ENCODE assay signal across 22 cellular contexts in the genomic region with DNA sequence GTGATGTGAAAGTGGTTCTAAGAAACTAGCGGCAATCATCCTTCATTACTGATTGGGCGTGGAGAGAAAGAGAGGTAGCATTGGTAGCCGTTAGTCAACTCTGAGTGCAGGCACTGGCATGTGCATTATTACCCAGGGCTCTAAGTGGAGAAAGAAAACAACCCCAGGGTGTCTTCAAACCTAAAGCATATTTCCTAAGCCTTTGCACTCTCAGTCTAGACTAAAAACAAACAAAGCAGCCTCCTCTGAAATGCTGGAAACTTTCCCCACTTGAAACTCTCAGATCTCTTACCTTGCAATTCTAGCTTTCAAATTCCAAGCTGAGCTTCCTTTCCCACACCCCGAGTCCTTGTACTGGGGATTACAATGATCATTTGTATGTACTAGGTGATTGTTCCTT.
DNase-seq lines count a peak whose midpoint lies in the region; ATAC-seq and TF ChIP-seq lines count a peak whose summit lies in the region.
"Had no signal": no experiment of that assay in that cellular context is flagged by ENCODE, and none has a peak within 500 bp of the region (broad histone marks: within the 10 kb centered on the region; RNA-seq: fewer than 3 reads in every experiment).

No MANE protein-coding gene starts in this region.

- peak overlapping the region; percentile 97 for H2BK12ac ChIP-seq in trophoblast cell (ENCODE audit: low read length)

- peak overlapping the region; percentile 59 for H2BK120ac ChIP-seq in trophoblast cell (ENCODE audit: insufficient read depth, low read length, poor library complexity)

- H3K9me3 ChIP-seq in HEK293 (ENCODE audit: control insufficient read depth, insufficient read depth, low read depth, low read length): no peaks in the 10 kb centered on the region
- no peaks in the 10 kb centered on the region for H3K9me3 ChIP-seq in adipocyte (ENCODE audit: control insufficient read depth, low read length)
- H3K9me3 ChIP-seq in trophoblast cell (ENCODE audit: insufficient read depth, low read depth, low read length): no peaks in the 10 kb centered on the region
- H3K9me3 ChIP-seq: heart left ventricle had no signal

- H3K27me3 ChIP-seq in adipocyte (replicated peaks; ENCODE audit: control insufficient read depth, insufficient read depth, low read length) (no peaks in the 10 kb centered on the region), foreskin keratinocyte (no peaks in the 10 kb centered on the region), trophoblast cell (ENCODE audit: insufficient read depth, low read length) (no peaks in the 10 kb centered on the region)
- H3K27me3 ChIP-seq: heart left ventricle had no signal

- H3K36me3 ChIP-seq in HEK293 (ENCODE audit: control insufficient read depth in 2 of 2, insufficient read depth in 1 of 2, low read length in 2 of 2) (no peaks in the 10 kb centered on the region), adipocyte (ENCODE audit: control insufficient read depth, insufficient read depth, low read length, severe bottlenecking) (no peaks in the 10 kb centered on the region), trophoblast cell (ENCODE audit: control insufficient read depth in 1 of 2, insufficient read depth in 2 of 2, low read length in 2 of 2) (no peaks in the 10 kb centered on the region)
- H3K36me3 ChIP-seq: heart left ventricle had no signal

- H4K12ac ChIP-seq in trophoblast cell (ENCODE audit: low read depth, low read length): no peak overlapping the region

- ATAC-seq in foreskin keratinocyte: no peak
- no peak for ATAC-seq in GM21786 (IDR thresholded peaks at IDR 0.05; ENCODE audit: unreplicated experiment)
- ATAC-seq: heart left ventricle; natural killer cell treated with Interleukin-12 subunit alpha and Interleukin-12 subunit beta and Interleukin-15 and Interleukin-18, amount 100 ng/mL, for 72 hours had no signal

- peak overlapping the region; percentile 73 for H2AFZ ChIP-seq in trophoblast cell (ENCODE audit: insufficient read depth, low read length, poor library complexity)

- H3K9ac ChIP-seq in adipocyte (ENCODE audit: low read length) (no peak overlapping the region), trophoblast cell (ENCODE audit: low read length) (no peak overlapping the region)

- H3K4me2 ChIP-seq in trophoblast cell (ENCODE audit: low read length): no peak overlapping the region

- H3K79me2 ChIP-seq in trophoblast cell (ENCODE audit: control insufficient read depth, insufficient read depth, low read length, poor library complexity): peaks cover 2% of the 10 kb centered on the region

- no peak overlapping the region for H3K18ac ChIP-seq in trophoblast cell (ENCODE audit: low read length)

- H2BK5ac ChIP-seq in trophoblast cell (ENCODE audit: low read depth, low read length, poor library complexity): peak overlapping the region; percentile 91

- H3K36me3 Mint-ChIP-seq in activated T-helper 1 cell treated with anti-CD3 and anti-CD28 coated beads, Interleukin-12 subunit alpha, Interleukin-12 subunit beta, Interleukin-2, Interleukin-4 antibody, amounts not matched to agents 30 ng/mL and 10 ng/mL and 1 ng/mL, durations not matched to agents 14 hours and 24 hours and 36 hours (ENCODE audit: low read depth): peaks cover 3% of the 10 kb centered on the region
- H3K36me3 Mint-ChIP-seq: CD14-positive monocyte; IgD-negative memory B cell; natural killer cell treated with Interleukin-12 subunit alpha and Interleukin-12 subunit beta and Interleukin-15 and Interleukin-18, amount 100 ng/mL, for 72 hours had no signal

- H3K4me1 Mint-ChIP-seq in activated T-helper 1 cell treated with anti-CD3 and anti-CD28 coated beads, Interleukin-12 subunit alpha, Interleukin-12 subunit beta, Interleukin-2, Interleukin-4 antibody, amounts not matched to agents 30 ng/mL and 10 ng/mL and 1 ng/mL, durations not matched to agents 14 hours and 24 hours and 36 hours (ENCODE audit: low read depth): peaks cover 43% of the 10 kb centered on the region
- H3K4me1 Mint-ChIP-seq: CD14-positive monocyte; central memory CD8-positive, alpha-beta T cell had no signal

- peaks cover 34% of the 10 kb centered on the region for H3K27me3 Mint-ChIP-seq in activated T-helper 1 cell treated with anti-CD3 and anti-CD28 coated beads, Interleukin-12 subunit alpha, Interleukin-12 subunit beta, Interleukin-2, Interleukin-4 antibody, amounts not matched to agents 30 ng/mL and 10 ng/mL and 1 ng/mL, durations not matched to agents 14 hours and 24 hours and 36 hours (ENCODE audit: insufficient read depth)
- H3K27me3 Mint-ChIP-seq: central memory CD8-positive, alpha-beta T cell; IgD-negative memory B cell had no signal

- no peak overlapping the region for H4K91ac ChIP-seq in trophoblast cell (ENCODE audit: low read depth, low read length)

- H3K4me3 Mint-ChIP-seq in activated T-helper 1 cell treated with anti-CD3 and anti-CD28 coated beads, Interleukin-12 subunit alpha, Interleukin-12 subunit beta, Interleukin-2, Interleukin-4 antibody, amounts not matched to agents 30 ng/mL and 10 ng/mL and 1 ng/mL, durations not matched to agents 14 hours and 24 hours and 36 hours: no peak overlapping the region
- H3K4me3 Mint-ChIP-seq: central memory CD8-positive, alpha-beta T cell; HFFc6; IgD-negative memory B cell; natural killer cell treated with Interleukin-12 subunit alpha and Interleukin-12 subunit beta and Interleukin-15 and Interleukin-18, amount 100 ng/mL, for 72 hours had no signal

- POLR2A ChIA-PET in HEK293 (lab: Yijun Ruan, JAX): interaction anchor here (1.2 to 6.3 kb wide), 5 partner anchors 11 to 100 kb away, joined by 3 to 24 read pairs (median 6); a partner anchor contains a TSS

- H4K8ac ChIP-seq in trophoblast cell (ENCODE audit: low read depth, low read length): peak overlapping the region; percentile 34

- in situ Hi-C loops in GM13977 (cut with MboI; ENCODE audit: low pct_unique_long_range_greater_than_20kb, low sequenced_read_pairs, unreplicated experiment): no loop called here

- H3K23ac ChIP-seq in trophoblast cell (ENCODE audit: low read length): no peak overlapping the region

- peak overlapping the region; percentile 24 for H3K4ac ChIP-seq in trophoblast cell (ENCODE audit: low read depth, low read length)

- H3K27ac Mint-ChIP-seq in activated T-helper 1 cell treated with anti-CD3 and anti-CD28 coated beads, Interleukin-12 subunit alpha, Interleukin-12 subunit beta, Interleukin-2, Interleukin-4 antibody, amounts not matched to agents 30 ng/mL and 10 ng/mL and 1 ng/mL, durations not matched to agents 14 hours and 24 hours and 36 hours: no peak overlapping the region
- H3K27ac Mint-ChIP-seq: CD14-positive monocyte; HFFc6; IgD-negative memory B cell; natural killer cell treated with Interleukin-12 subunit alpha and Interleukin-12 subunit beta and Interleukin-15 and Interleukin-18, amount 100 ng/mL, for 72 hours had no signal

- peaks cover 37% of the 10 kb centered on the region for H3K79me1 ChIP-seq in trophoblast cell (ENCODE audit: low read length)

- H3K14ac ChIP-seq in trophoblast cell (ENCODE audit: low read length): peak overlapping the region; percentile 50

- WGBS in trophoblast cell (ENCODE audit: extremely low coverage, insufficient coverage, insufficient read length): no CpG with 5 or more reads among the region's 4 CpGs

- intact Hi-C loops in activated T-helper 1 cell treated with anti-CD3 and anti-CD28 coated beads, Interleukin-12 subunit alpha, Interleukin-12 subunit beta, Interleukin-2, Interleukin-4 antibody, amounts not matched to agents 30 ng/mL and 10 ng/mL and 1 ng/mL, durations not matched to agents 14 hours and 24 hours and 36 hours (cut with micrococcal nuclease): no loop called here

- peaks cover 8% of the 10 kb centered on the region; the same call in 1 of the 2 replicates for H3K4me1 ChIP-seq in HEK293 (ENCODE audit: control insufficient read depth, insufficient read depth, low read length)
- H3K4me1 ChIP-seq in adipocyte (ENCODE audit: control insufficient read depth, insufficient read depth, low read length): peaks cover 58% of the 10 kb centered on the region
- peaks cover 43% of the 10 kb centered on the region for H3K4me1 ChIP-seq in foreskin keratinocyte
- H3K4me1 ChIP-seq in trophoblast cell (ENCODE audit: control insufficient read depth in 1 of 2, insufficient read depth in 2 of 2, low read length in 2 of 2): peaks cover 12 to 21% of the 10 kb centered on the region in 2 experiments

- peak; percentile 72 for DNase-seq in adipocyte (ENCODE audit: low read depth)
- peak; percentile 85 to 88 for DNase-seq in foreskin keratinocyte
- peak; percentile 16 to 23 for DNase-seq in trophoblast cell
- DNase-seq in activated gamma-delta T cell treated with Interleukin-2 at 50 U/mL for 16 hours: no peak
- no peak for DNase-seq in GM13977 (ENCODE audit: low spot score)
- no peak for DNase-seq in activated T-helper 1 cell treated with anti-CD3 and anti-CD28 coated beads, Interleukin-12 subunit alpha, Interleukin-12 subunit beta, Interleukin-2, Interleukin-4 antibody, amounts not matched to agents 30 ng/mL and 10 ng/mL and 1 ng/mL, durations not matched to agents 14 hours and 24 hours and 36 hours (ENCODE audit: low spot score)
- DNase-seq: activated CD4-positive, alpha-beta T cell treated with anti-CD3 and anti-CD28 coated beads for 48 hours; activated effector memory CD4-positive, alpha-beta T cell treated with Interleukin-2 at 50 U/mL for 16 hours; DMS 273 treated with DMSO at 0.1 percent for 48 hours; effector CD8-positive, alpha-beta T cell; heart left ventricle; HFFc6; NCI-H187 treated with DMSO at 0.1 percent for 48 hours; NCI-H446; stimulated activated CD4-positive, alpha-beta T cell treated with anti-CD3 and anti-CD28 coated beads, Interleukin-12 subunit alpha, Interleukin-12 subunit beta, amount 100 ng/mL, for 4 hours; stimulated activated CD8-positive, alpha-beta memory T cell treated with anti-CD3 and anti-CD28 coated beads, Interleukin-4, amount 100 ng/mL, for 48 hours had no signal

- no peak overlapping the region for H2AK5ac ChIP-seq in trophoblast cell (ENCODE audit: low read length)

- H3K9me3 Mint-ChIP-seq in activated T-helper 1 cell treated with anti-CD3 and anti-CD28 coated beads, Interleukin-12 subunit alpha, Interleukin-12 subunit beta, Interleukin-2, Interleukin-4 antibody, amounts not matched to agents 30 ng/mL and 10 ng/mL and 1 ng/mL, durations not matched to agents 14 hours and 24 hours and 36 hours: no peaks in the 10 kb centered on the region
- H3K9me3 Mint-ChIP-seq: CD14-positive monocyte; central memory CD8-positive, alpha-beta T cell; HFFc6; IgD-negative memory B cell; natural killer cell treated with Interleukin-12 subunit alpha and Interleukin-12 subunit beta and Interleukin-15 and Interleukin-18, amount 100 ng/mL, for 72 hours had no signal

- CTCF ChIA-PET in HEK293 (lab: Yijun Ruan, JAX): interaction anchor here (0.5 to 8.9 kb wide), 6 partner anchors 12 to 137 kb away, joined by 4 to 70 read pairs (median 6); a partner anchor contains a TSS

- TF ChIP-seq CTCF in HEK293 (tag by site-specific recombination; IDR thresholded peaks at IDR 0.05): no peak
- no peak for TF ChIP-seq CTCF in foreskin keratinocyte (conservative IDR thresholded peaks at IDR 0.05)
- no peak for TF ChIP-seq CTCF in GM13977 (IDR thresholded peaks at IDR 0.05; ENCODE audit: extremely low read depth, insufficient read depth, missing control alignments)

- H3K27ac ChIP-seq in HEK293 (ENCODE audit: extremely low read depth, low read depth, low read length) (peak overlapping the region; percentile 42), foreskin keratinocyte (peak overlapping the region; percentile 68), trophoblast cell (ENCODE audit: low read depth, low read length) (peak overlapping the region; percentile 86)
- H3K27ac ChIP-seq: heart left ventricle had no signal

- H3K4me3 ChIP-seq in HEK293 (ENCODE audit: low read depth, low read length) (no peak overlapping the region), adipocyte (ENCODE audit: low read length) (no peak overlapping the region), trophoblast cell (ENCODE audit: low read depth, low read length) (no peak overlapping the region)
- H3K4me3 ChIP-seq: heart left ventricle had no signal

Comparison
In these comparisons a context has a peak if more than half of its experiments do, and no peak if none do; other contexts are left out.
1. DNase-seq: peak in adipocyte (single experiment), foreskin keratinocyte (2 of 2) and trophoblast cell (2 of 2); none in activated gamma-delta T cell treated with Interleukin-2 at 50 U/mL for 16 hours (single experiment), GM13977 (single experiment) and activated T-helper 1 cell treated with anti-CD3 and anti-CD28 coated beads, Interleukin-12 subunit alpha, Interleukin-12 subunit beta, Interleukin-2, Interleukin-4 antibody, amounts not matched to agents 30 ng/mL and 10 ng/mL and 1 ng/mL, durations not matched to agents 14 hours and 24 hours and 36 hours (single experiment).
2. Peak in every context shown above with its lines, with median percentiles within 50 percentile points of each other: H3K27ac ChIP-seq.